ENCODE assay signal across 25 cellular contexts in genomic region chr3:133058243-133058642, GRCh38. TPM values are rescaled to one million over a fixed set of nuclear protein-coding genes. Genes with fewer than 3 reads are reported as not detected.
"Had no signal": no experiment of that assay in that cellular context is flagged by ENCODE, and none has a peak within 500 bp of the region (broad histone marks: within the 10 kb centered on the region; RNA-seq: fewer than 3 reads in every experiment).

No MANE protein-coding gene starts in this region.

- H3K9me3 ChIP-seq: body of pancreas, left lung, prostate gland, testis, upper lobe of left lung had no signal

- H3K36me3 Mint-ChIP-seq: naive thymus-derived CD4-positive, alpha-beta T cell had no signal

- ATAC-seq: activated CD8-positive, alpha-beta T cell treated with anti-CD3 and anti-CD28 coated beads, Interleukin-2, amount 10 ng/mL, durations not matched to agents 7 days and 5 days; activated naive CD8-positive, alpha-beta T cell treated with anti-CD3 and anti-CD28 coated beads, Interleukin-2, amount 50 U/mL, for 24 hours; body of pancreas; left lung; naive thymus-derived CD4-positive, alpha-beta T cell had no signal

- H3K36me3 ChIP-seq: cardiac muscle cell, left lung, prostate gland, upper lobe of left lung had no signal

- H3K27ac ChIP-seq: body of pancreas, cardiac muscle cell, epithelial cell of prostate, left lung, prostate gland, testis, upper lobe of left lung, VCaP had no signal

- H3K27ac Mint-ChIP-seq: activated CD4-positive, alpha-beta T cell treated with anti-CD3 and anti-CD28 coated beads, Interleukin-2, amount 10 ng/mL, durations not matched to agents 7 days and 5 days; activated CD8-positive, alpha-beta T cell treated with anti-CD3 and anti-CD28 coated beads, Interleukin-2, amount 10 ng/mL, durations not matched to agents 7 days and 5 days; activated naive CD8-positive, alpha-beta T cell treated with anti-CD3 and anti-CD28 coated beads, Interleukin-2, amount 50 U/mL, for 24 hours; activated T-helper 1 cell treated with anti-CD3 and anti-CD28 coated beads, Interleukin-12 subunit alpha, Interleukin-12 subunit beta, Interleukin-2, Interleukin-4 antibody, amounts not matched to agents 30 ng/mL and 10 ng/mL and 1 ng/mL, durations not matched to agents 14 hours and 24 hours and 36 hours; T-helper 2 cell treated with Interferon-gamma antibody and Interleukin-4, amounts not matched to agents 5 μg/mL and 100 μg/mL, for 36 hours had no signal

- H3K27me3 ChIP-seq: body of pancreas, cardiac muscle cell, left lung, testis, upper lobe of left lung had no signal

- H3K4me3 ChIP-seq: body of pancreas, cardiac muscle cell, left lung, lung, prostate gland, testis, upper lobe of left lung had no signal

- H3K4me3 Mint-ChIP-seq: activated CD4-positive, alpha-beta T cell treated with anti-CD3 and anti-CD28 coated beads, Interleukin-2, amount 10 ng/mL, durations not matched to agents 7 days and 5 days; activated CD8-positive, alpha-beta T cell treated with anti-CD3 and anti-CD28 coated beads, Interleukin-2, amount 10 ng/mL, durations not matched to agents 7 days and 5 days; activated naive CD8-positive, alpha-beta T cell treated with anti-CD3 and anti-CD28 coated beads, Interleukin-2, amount 50 U/mL, for 24 hours; activated T-helper 1 cell treated with anti-CD3 and anti-CD28 coated beads, Interleukin-12 subunit alpha, Interleukin-12 subunit beta, Interleukin-2, Interleukin-4 antibody, amounts not matched to agents 30 ng/mL and 10 ng/mL and 1 ng/mL, durations not matched to agents 14 hours and 24 hours and 36 hours; naive thymus-derived CD4-positive, alpha-beta T cell; T-helper 2 cell treated with Interferon-gamma antibody and Interleukin-4, amounts not matched to agents 5 μg/mL and 100 μg/mL, for 36 hours had no signal

- H3K4me1 ChIP-seq: left lung, prostate gland, testis, upper lobe of left lung had no signal

- DNase-seq: activated CD4-positive, alpha-beta T cell treated with anti-CD3 and anti-CD28 coated beads, Interleukin-2, amount 10 ng/mL, durations not matched to agents 7 days and 5 days; activated CD4-positive, CD25-positive, alpha-beta regulatory T cell treated with anti-CD3 and anti-CD28 coated beads, Interleukin-2, amount 50 U/mL, for 72 hours; activated CD8-positive, alpha-beta T cell treated with anti-CD3 and anti-CD28 coated beads, Interleukin-2, amount 10 ng/mL, durations not matched to agents 7 days and 5 days; activated gamma-delta T cell; activated naive CD4-positive, alpha-beta T cell treated with anti-CD3 and anti-CD28 coated beads, Interleukin-2, amount 50 U/mL, for 16 hours; activated naive CD8-positive, alpha-beta T cell treated with anti-CD3 and anti-CD28 coated beads, Interleukin-2, amount 50 U/mL, for 24 hours; anterior cingulate cortex; body of pancreas; cortex of kidney; foreskin fibroblast; kidney glomerular epithelial cell; left lung; naive thymus-derived CD4-positive, alpha-beta T cell; stimulated activated CD4-positive, alpha-beta T cell treated with anti-CD3 and anti-CD28 coated beads, Interleukin-2, amount 100 ng/mL, for 48 hours; stimulated activated CD8-positive, alpha-beta memory T cell treated with anti-CD3 and anti-CD28 coated beads, Interleukin-4, amount 100 ng/mL, for 48 hours; stimulated activated naive CD4-positive, alpha-beta T cell; testis; upper lobe of left lung had no signal

- H3K9me3 Mint-ChIP-seq: activated CD4-positive, alpha-beta T cell treated with anti-CD3 and anti-CD28 coated beads, Interleukin-2, amount 10 ng/mL, durations not matched to agents 7 days and 5 days; activated naive CD8-positive, alpha-beta T cell treated with anti-CD3 and anti-CD28 coated beads, Interleukin-2, amount 50 U/mL, for 24 hours; activated T-helper 1 cell treated with anti-CD3 and anti-CD28 coated beads, Interleukin-12 subunit alpha, Interleukin-12 subunit beta, Interleukin-2, Interleukin-4 antibody, amounts not matched to agents 30 ng/mL and 10 ng/mL and 1 ng/mL, durations not matched to agents 14 hours and 24 hours and 36 hours; T-helper 2 cell treated with Interferon-gamma antibody and Interleukin-4, amounts not matched to agents 5 μg/mL and 100 μg/mL, for 36 hours had no signal

- H3K4me1 Mint-ChIP-seq: activated CD4-positive, alpha-beta T cell treated with anti-CD3 and anti-CD28 coated beads, Interleukin-2, amount 10 ng/mL, durations not matched to agents 7 days and 5 days; activated naive CD8-positive, alpha-beta T cell treated with anti-CD3 and anti-CD28 coated beads, Interleukin-2, amount 50 U/mL, for 24 hours had no signal

RNA-seq across cellular contexts. Expression of gene TMEM108, which starts 20.1 kb away (rescaled TPM):
- total RNA-seq: activated CD4-positive, alpha-beta T cell treated with anti-CD3 and anti-CD28 coated beads, Interleukin-2, amount 10 ng/mL, durations not matched to agents 7 days and 5 days; activated CD8-positive, alpha-beta T cell treated with anti-CD3 and anti-CD28 coated beads, Interleukin-2, amount 10 ng/mL, durations not matched to agents 7 days and 5 days; activated T-helper 1 cell treated with anti-CD3 and anti-CD28 coated beads, Interleukin-12 subunit alpha, Interleukin-12 subunit beta, Interleukin-2, Interleukin-4 antibody, amounts not matched to agents 30 ng/mL and 10 ng/mL and 1 ng/mL, durations not matched to agents 14 hours and 24 hours and 36 hours; naive thymus-derived CD4-positive, alpha-beta T cell had no signal
- polyA plus RNA-seq: naive thymus-derived CD4-positive, alpha-beta T cell had no signal
